14 cellular contexts compared by ENCODE assay signal in genomic region chr5:154271936-154272514, GRCh38.
DNase-seq lines count a peak whose midpoint lies in the region; ATAC-seq and TF ChIP-seq lines count a peak whose summit lies in the region.
"Had no signal": no experiment of that assay in that cellular context is flagged by ENCODE, and none has a peak within 500 bp of the region (broad histone marks: within the 10 kb centered on the region; RNA-seq: fewer than 3 reads in every experiment).

No MANE protein-coding gene starts in this region.

- no peak overlapping the region for H2BK20ac ChIP-seq in H9 (ENCODE audit: low read depth, low read length, poor library complexity, severe bottlenecking)

- H3K36me3 Mint-ChIP-seq in H9 (ENCODE audit: insufficient read depth in 1 of 3, low read depth in 3 of 3), result no peaks in the 10 kb centered on the region
- H3K36me3 Mint-ChIP-seq in WTC11, result no peaks in the 10 kb centered on the region
- H3K36me3 Mint-ChIP-seq in osteocyte (ENCODE audit: unreplicated experiment), result peaks cover 3% of the 10 kb centered on the region

- H3T11ph ChIP-seq in H9 (ENCODE audit: low read length), result no peak overlapping the region

- POLR2A ChIA-PET in WTC11 (lab: Charles Lee) (no interaction called here), GM10248 (lab: Yijun Ruan, JAX) (no interaction called here)

- no peak overlapping the region for H3K27ac ChIP-seq in H9 (ENCODE audit: insufficient read length, low read depth, low read length)

- CTCF ChIA-PET in WTC11 (lab: Charles Lee), result no interaction called here
- CTCF ChIA-PET in GM10248 (lab: Yijun Ruan, JAX), result interaction anchor here (1.5 to 4.1 kb wide), 2 partner anchors 9 to 134 kb away, joined by 5 to 16 read pairs; no protein-coding TSS in a partner anchor

- H2BK15ac ChIP-seq in H9 (ENCODE audit: low read depth, low read length), result no peak overlapping the region; the same call in 1 of the 2 replicates

- no peak overlapping the region for H4K8ac ChIP-seq in H9 (replicated peaks; ENCODE audit: insufficient read length, low read depth, low read length)

- DNase-seq in NCI-H1417 (lab: John Stamatoyannopoulos, UW) (peak in 2 of 3 experiments; percentile 16 to 61), NCI-H1417 treated with DMSO at 0.1 percent for 48 hours (lab: John Stamatoyannopoulos, UW) (no peak), H9 (no peak), WTC11 (ENCODE audit: low spot score) (no peak), osteocyte (ENCODE audit: extremely low spot score, unreplicated experiment) (no peak), GM10248 (ENCODE audit: extremely low spot score) (no peak)
- DNase-seq: 8988T; GDM1; NCI-H1092; NCI-H510A treated with DMSO at 0.1 percent for 48 hours; posterior cingulate gyrus; stimulated activated CD4-positive, alpha-beta T cell treated with anti-CD3 and anti-CD28 coated beads, Interleukin-12 subunit alpha, Interleukin-12 subunit beta, amount 100 ng/mL, for 4 hours had no signal

- H3K4me1 ChIP-seq in H9 (ENCODE audit: insufficient read depth, low read length), result peaks cover 5% of the 10 kb centered on the region

- no peaks in the 10 kb centered on the region for H3K23me2 ChIP-seq in H9 (ENCODE audit: insufficient read length, low read depth, low read length, poor library complexity, severe bottlenecking)

- H3K9ac ChIP-seq in H9 (ENCODE audit: extremely low read depth, insufficient read length, low read length), result no peak overlapping the region

- no peak overlapping the region for H3K4me2 ChIP-seq in H9 (ENCODE audit: insufficient read depth, insufficient read length, low read length)

- H2BK5ac ChIP-seq in H9 (ENCODE audit: insufficient read length, low read length), result no peak overlapping the region

- no peaks in the 10 kb centered on the region for H3K79me2 ChIP-seq in H9 (ENCODE audit: insufficient read depth, low read length)

- H3K9me3 Mint-ChIP-seq in H9 (no peaks in the 10 kb centered on the region), WTC11 (no peaks in the 10 kb centered on the region), osteocyte (ENCODE audit: unreplicated experiment) (no peaks in the 10 kb centered on the region)

- no peak overlapping the region for H3K4ac ChIP-seq in H9 (ENCODE audit: low read depth, low read length)

- no peak overlapping the region for H2BK12ac ChIP-seq in H9 (ENCODE audit: insufficient read length, low read depth, low read length)

- H3K56ac ChIP-seq in H9 (ENCODE audit: insufficient read length, low read depth, low read length), result no peak overlapping the region

- H2BK120ac ChIP-seq in H9 (ENCODE audit: low read depth, low read length, poor library complexity, severe bottlenecking), result no peak overlapping the region

- no peak overlapping the region for H2AK5ac ChIP-seq in H9 (ENCODE audit: insufficient read length, low read length)

- H3K9me3 ChIP-seq in H9 (ENCODE audit: control insufficient read depth, low read depth, low read length), result no peaks in the 10 kb centered on the region

- H3K23ac ChIP-seq in H9 (ENCODE audit: insufficient read length, low read depth, low read length), result no peak overlapping the region

- H3K4me3 Mint-ChIP-seq in H9 (no peak overlapping the region), WTC11 (no peak overlapping the region), osteocyte (ENCODE audit: unreplicated experiment) (no peak overlapping the region)

- no CpG with 5 or more reads among the region's 6 CpGs for WGBS in H9 (ENCODE audit: extremely low coverage, insufficient read length, low lambda C conversion rate)

- H4K20me1 ChIP-seq in H9 (ENCODE audit: control insufficient read depth, insufficient read depth, insufficient read length), result no peaks in the 10 kb centered on the region

- H4K5ac ChIP-seq in H9 (ENCODE audit: insufficient read length, low read depth, low read length), result no peak overlapping the region

- no peak for TF ChIP-seq CTCF in H9 (conservative IDR thresholded peaks at IDR 0.05)
- no peak for TF ChIP-seq CTCF in WTC11 (IDR thresholded peaks at IDR 0.05)
- TF ChIP-seq CTCF in osteocyte (IDR thresholded peaks at IDR 0.05), result no peak
- TF ChIP-seq CTCF in GM10248 (IDR thresholded peaks at IDR 0.05; ENCODE audit: control extremely low read depth, extremely low read depth, low read depth, missing control alignments), result no peak

- peaks cover 14 to 20% of the 10 kb centered on the region in 2 experiments for H3K4me1 Mint-ChIP-seq in H9
- H3K4me1 Mint-ChIP-seq in WTC11, result peaks cover 13% of the 10 kb centered on the region
- peaks cover 55% of the 10 kb centered on the region for H3K4me1 Mint-ChIP-seq in osteocyte (ENCODE audit: unreplicated experiment)

- H3K14ac ChIP-seq in H9 (ENCODE audit: insufficient read depth, low read length), result no peak overlapping the region

- H2AFZ ChIP-seq in H9 (ENCODE audit: low read length), result no peak overlapping the region

- no peak overlapping the region for H4K91ac ChIP-seq in H9 (ENCODE audit: insufficient read length, low read depth, low read length)

- no peaks in the 10 kb centered on the region for H3K27me3 ChIP-seq in H9 (ENCODE audit: insufficient read depth, low read length)

- H3K27me3 Mint-ChIP-seq in H9 (ENCODE audit: low read depth) (0 out of 2 replicates have a peak, but pooled peaks cover 1% of the 10 kb centered on the region), WTC11 (ENCODE audit: low read depth) (no peaks in the 10 kb centered on the region), osteocyte (ENCODE audit: unreplicated experiment) (no peaks in the 10 kb centered on the region)

- H3K18ac ChIP-seq in H9 (ENCODE audit: insufficient read length, low read depth, low read length), result no peak overlapping the region

- H3K79me1 ChIP-seq in H9 (ENCODE audit: insufficient read depth, low read depth, low read length, poor library complexity, severe bottlenecking), result no peaks in the 10 kb centered on the region

- ATAC-seq in WTC11, result no peak
- no peak for ATAC-seq in GM19023 (IDR thresholded peaks at IDR 0.05; ENCODE audit: unreplicated experiment)
- no peak for ATAC-seq in HG03139 (IDR thresholded peaks at IDR 0.05; ENCODE audit: unreplicated experiment)

- H3K27ac Mint-ChIP-seq in H9 (peak overlapping the region in 2 of 3 experiments; percentile 55 to 63; a peak in 4 of 7 replicates), WTC11 (peak overlapping the region; percentile 23; the same call in 1 of the 2 replicates), osteocyte (ENCODE audit: unreplicated experiment) (peak overlapping the region; percentile 72)

TF ChIP-seq in WTC11, 78 proteins besides CTCF, POLR2A, EP300 and RAD21:
- TF ChIP-seq TEAD4 (CRISPR knock-in tag; IDR thresholded peaks at IDR 0.05) (no peak), ZMAT4 (CRISPR knock-in tag; IDR thresholded peaks at IDR 0.05) (no peak), NFATC4 (CRISPR knock-in tag; IDR thresholded peaks at IDR 0.05) (no peak), HMGXB4 (CRISPR knock-in tag; IDR thresholded peaks at IDR 0.05) (no peak), ZNF423 (CRISPR knock-in tag; IDR thresholded peaks at IDR 0.05) (no peak), FOXK1 (CRISPR knock-in tag; IDR thresholded peaks at IDR 0.05) (no peak), ATF2 (CRISPR knock-in tag; IDR thresholded peaks at IDR 0.05; ENCODE audit: borderline replicate concordance, low read depth) (no peak), KAT7 (CRISPR knock-in tag; IDR thresholded peaks at IDR 0.05; ENCODE audit: borderline replicate concordance) (no peak), ZBTB21 (CRISPR knock-in tag; IDR thresholded peaks at IDR 0.05; ENCODE audit: borderline replicate concordance) (no peak), NFYB (CRISPR knock-in tag; conservative IDR thresholded peaks at IDR 0.05; ENCODE audit: low read depth) (no peak)

Comparison
In these comparisons a context has a peak if more than half of its experiments do, and no peak if none do; other contexts are left out.
1. DNase-seq: peak in NCI-H1417 (2 of 3); none in NCI-H1417 treated with DMSO at 0.1 percent for 48 hours (single experiment), H9 (single experiment), WTC11 (single experiment), osteocyte (single experiment) and GM10248 (single experiment).
2. Peak in every context shown above with its lines, with median percentiles within 50 percentile points of each other: H3K27ac Mint-ChIP-seq.